8 cellular contexts compared by ENCODE assay signal in the genomic region with DNA sequence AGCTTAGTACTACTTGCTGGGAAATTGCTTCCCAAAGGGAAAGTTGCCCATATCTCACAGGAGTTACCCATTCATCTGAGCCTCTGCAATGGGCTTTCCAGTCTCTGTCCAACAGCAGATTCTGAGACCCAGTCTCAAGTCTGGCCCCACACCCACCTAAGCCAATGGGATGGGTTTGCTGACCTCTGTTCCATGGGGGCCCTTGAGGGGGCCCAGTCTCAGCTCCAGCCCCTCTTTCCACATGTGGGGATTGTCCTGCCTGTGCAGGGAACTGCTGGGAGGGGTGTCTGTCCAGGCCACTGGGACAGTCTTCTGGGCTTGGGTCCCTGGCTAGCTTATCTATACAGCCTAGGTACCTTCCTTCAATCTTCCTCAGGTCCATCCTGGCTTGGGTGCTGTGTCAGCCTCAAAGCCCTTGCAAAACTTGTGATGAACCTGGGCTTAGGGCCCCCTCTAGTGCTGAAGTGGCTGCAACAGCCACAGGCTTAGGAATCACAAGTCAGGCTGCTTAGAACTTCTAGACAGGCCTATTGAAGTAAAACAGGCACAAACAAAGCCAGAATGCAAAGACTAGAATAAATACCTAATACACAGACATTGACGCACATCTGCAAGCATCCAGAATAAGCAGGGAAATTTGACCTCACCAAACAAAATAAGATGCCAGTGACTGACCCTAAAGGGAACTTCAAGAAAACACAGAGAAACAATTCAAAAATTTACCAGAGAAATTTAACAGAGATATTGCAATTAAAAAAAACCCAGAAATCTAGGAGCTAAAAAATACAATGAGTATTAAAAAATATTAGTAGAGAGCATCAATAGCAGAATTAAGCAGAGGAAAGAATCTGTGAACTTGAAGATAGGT. TPM values are rescaled to one million over a fixed set of nuclear protein-coding genes. Genes with fewer than 3 reads are reported as not detected.
DNase-seq lines count a peak whose midpoint lies in the region; ATAC-seq and TF ChIP-seq lines count a peak whose summit lies in the region.

No MANE protein-coding gene starts in this region.

- no peak overlapping the region for H3K4me3 Mint-ChIP-seq in GM23338

- no peaks in the 10 kb centered on the region for H3F3A ChIP-seq in GM23338 (replicated peaks; ENCODE audit: low read depth)

- no peaks in the 10 kb centered on the region for H4K20me1 ChIP-seq in GM23338 (replicated peaks; ENCODE audit: insufficient read depth)

- DNase-seq in GM10248 (ENCODE audit: extremely low spot score) (peak; percentile 60), GM23338 (ENCODE audit: low spot score) (peak; percentile 91), LHCN-M2 (ENCODE audit: low read depth) (peak; percentile 71), SK-N-MC (ENCODE audit: low read depth, low spot score) (no peak), heart right ventricle (peak; percentile 28 to 42), gastrocnemius medialis (peak; percentile 44 to 60), GM19240 (ENCODE audit: insufficient read length, low spot score) (no peak)
- peak; percentile 61 for DNase-seq in activated naive CD4-positive, alpha-beta T cell treated with anti-CD3 and anti-CD28 coated beads, Interleukin-2, amount 50 U/mL, for 16 hours

- H3K4me3 ChIP-seq in GM23338 (no peak overlapping the region), SK-N-MC (no peak overlapping the region), heart right ventricle (no peak overlapping the region), gastrocnemius medialis (no peak overlapping the region)

- no peak overlapping the region for H3K4me2 ChIP-seq in GM23338

- H3K9me2 ChIP-seq in GM23338 (ENCODE audit: insufficient read depth): no peaks in the 10 kb centered on the region

- 0 out of 2 replicates have a peak, but pooled peaks cover 4% of the 10 kb centered on the region for H3K9me3 ChIP-seq in SK-N-MC (ENCODE audit: low read depth, low read length)
- peaks cover 0 to 12% (median 0%) of the 10 kb centered on the region in 11 donors for H3K9me3 ChIP-seq in heart right ventricle
- H3K9me3 ChIP-seq in gastrocnemius medialis: no peaks in the 10 kb centered on the region

- no peak overlapping the region for H2AFZ ChIP-seq in GM23338

- H3K27ac ChIP-seq in GM23338 (ENCODE audit: low read depth) (no peak overlapping the region), SK-N-MC (no peak overlapping the region), heart right ventricle (no peak overlapping the region), gastrocnemius medialis (no peak overlapping the region)

- H3K36me3 ChIP-seq in GM23338 (ENCODE audit: insufficient read depth) (no peaks in the 10 kb centered on the region), SK-N-MC (ENCODE audit: insufficient read depth, low read length) (no peaks in the 10 kb centered on the region), heart right ventricle (peaks cover 0 to 5% (median 0%) of the 10 kb centered on the region in 9 donors), gastrocnemius medialis (no peaks in the 10 kb centered on the region)

- no peak overlapping the region for H3K27ac Mint-ChIP-seq in GM23338

- POLR2A ChIA-PET in GM10248 (lab: Yijun Ruan, JAX): no interaction called here

- H3K4me1 ChIP-seq in GM23338 (ENCODE audit: insufficient read depth): 0 out of 2 replicates have a peak, but pooled peaks cover under 1% of the 10 kb centered on the region
- no peaks in the 10 kb centered on the region for H3K4me1 ChIP-seq in heart right ventricle
- H3K4me1 ChIP-seq in gastrocnemius medialis: no peaks in the 10 kb centered on the region

- WGBS in heart right ventricle, 2 donors: 43 to 62% methylated on average over 1 of the region's 1 CpG

- no peaks in the 10 kb centered on the region for H3K4me1 Mint-ChIP-seq in GM23338

- no peak for TF ChIP-seq POLR2A in gastrocnemius medialis (IDR thresholded peaks at IDR 0.05)

- in situ Hi-C loops in gastrocnemius medialis (cut with MboI; ENCODE audit: low sequenced_read_pairs in 4 of 4): no loop called here

- no peaks in the 10 kb centered on the region for H3K79me2 ChIP-seq in GM23338 (replicated peaks; ENCODE audit: insufficient read depth)

- no peaks in the 10 kb centered on the region for H3K27me3 Mint-ChIP-seq in GM23338 (ENCODE audit: insufficient read depth, low read depth, poor library complexity)

- intact Hi-C loops in heart right ventricle (cut with DNase I): loop anchor here in 8 of 10 donors (1.0 to 10.0 kb wide), 4 partner anchors 143 to 146 kb away; no protein-coding TSS in a partner anchor
- intact Hi-C loops in gastrocnemius medialis (cut with DNase I; ENCODE audit: low total_unique reads): loop anchor here (1.0 to 10.0 kb wide), 2 partner anchors 143 to 506 kb away; partner anchors contain the start of gene DTX4

- CTCF ChIA-PET in GM10248 (lab: Yijun Ruan, JAX): interaction anchor here (0.7 to 10.6 kb wide), 12 partner anchors 9 to 147 kb away, joined by 3 to 91 read pairs (median 6); partner anchors contain the start of gene PATL1

- ATAC-seq in GM23338 (peak; percentile 100), heart right ventricle (peak; percentile 65 to 95 (median 81)), gastrocnemius medialis (peak; percentile 96 to 98)

- no peaks in the 10 kb centered on the region for H3K36me3 Mint-ChIP-seq in GM23338 (ENCODE audit: low read depth)

- peak overlapping the region; percentile 32 for H3K9ac ChIP-seq in SK-N-MC (ENCODE audit: insufficient read length)

- TF ChIP-seq CTCF in GM10248 (IDR thresholded peaks at IDR 0.05; ENCODE audit: control extremely low read depth, extremely low read depth, low read depth, missing control alignments) (peak; percentile 79), GM23338 (conservative IDR thresholded peaks at IDR 0.05; ENCODE audit: low read depth in 2 of 2) (peak; percentile 91 to 95), heart right ventricle (IDR thresholded peaks at IDR 0.05) (peak; percentile 33 to 76 (median 67)), gastrocnemius medialis (IDR thresholded peaks at IDR 0.05 in 4 of 5, conservative IDR thresholded peaks at IDR 0.05 in 1 of 5) (peak; percentile 40 to 71 (median 63))

- H3K9me3 Mint-ChIP-seq in GM23338: no peaks in the 10 kb centered on the region

- no peaks in the 10 kb centered on the region for H3K27me3 ChIP-seq in GM23338 (ENCODE audit: insufficient read depth)
- peaks cover 0 to 10% (median under 1%) of the 10 kb centered on the region in 7 donors for H3K27me3 ChIP-seq in heart right ventricle
- H3K27me3 ChIP-seq in gastrocnemius medialis: peaks cover 0 to 7% (median 0%) of the 10 kb centered on the region in 3 donors

TF ChIP-seq in GM23338, 12 proteins besides CTCF, POLR2A, EP300 and RAD21 (continues in another document):
- TF ChIP-seq REST (IDR thresholded peaks at IDR 0.05; ENCODE audit: unreplicated experiment) (no peak), ZNF114 (CRISPR knock-in tag; IDR thresholded peaks at IDR 0.05) (no peak)

RNA-seq across cellular contexts. Expression of gene PATL1, which starts 11.7 kb away (rescaled TPM):
- total RNA-seq in GM23338 (2014; rRNA removed; shearing (Covaris generic)): 19.6 and 20.8 TPM in 2 replicates
- polyA plus RNA-seq in GM23338 (2016; fragmentation: Nextera tagmentation; extraction: Ambion mirVana) (12.3 and 12.9 TPM in 2 replicates), heart right ventricle (10 to 100 TPM in 1 of 2 donors, 1 to 10 TPM in 1; 9.0 to 13.8 TPM)
- total RNA-seq in LHCN-M2 (2014; rRNA removed) (21.3 and 23.1 TPM in 2 replicates), heart right ventricle (10 to 100 TPM; 20.2 to 30.4 (median 25.2) TPM), gastrocnemius medialis (10 to 100 TPM; 19.0 to 29.9 (median 26.2) TPM)
- 18.9 TPM for polyA plus RNA-seq in LHCN-M2 (2012)

RNA-seq across cellular contexts. Expression of gene OR10V1, which starts 33.1 kb away (rescaled TPM):
- not detected in 2 replicates for total RNA-seq in GM23338 (2014; rRNA removed; shearing (Covaris generic))
- polyA plus RNA-seq in GM23338 (2016; fragmentation: Nextera tagmentation; extraction: Ambion mirVana) (not detected in 2 replicates), heart right ventricle (not detected)
- total RNA-seq in LHCN-M2 (2014; rRNA removed) (not detected in 2 replicates), heart right ventricle (not detected), gastrocnemius medialis (not detected)
- not detected for polyA plus RNA-seq in LHCN-M2 (2012)

Comparison
In these comparisons a context has a peak if more than half of its experiments do, and no peak if none do; other contexts are left out.
1. DNase-seq: peak in GM10248 (single experiment), GM23338 (single experiment), LHCN-M2 (single experiment), activated naive CD4-positive, alpha-beta T cell treated with anti-CD3 and anti-CD28 coated beads, Interleukin-2, amount 50 U/mL, for 16 hours (single experiment), heart right ventricle (2 of 2) and gastrocnemius medialis (2 of 2); none in SK-N-MC (single experiment) and GM19240 (single experiment).
2. Peak in every context shown above with its lines, with median percentiles within 50 percentile points of each other: CTCF ChIP-seq and ATAC-seq.